18 cellular contexts compared by ENCODE assay signal in the genomic region with DNA sequence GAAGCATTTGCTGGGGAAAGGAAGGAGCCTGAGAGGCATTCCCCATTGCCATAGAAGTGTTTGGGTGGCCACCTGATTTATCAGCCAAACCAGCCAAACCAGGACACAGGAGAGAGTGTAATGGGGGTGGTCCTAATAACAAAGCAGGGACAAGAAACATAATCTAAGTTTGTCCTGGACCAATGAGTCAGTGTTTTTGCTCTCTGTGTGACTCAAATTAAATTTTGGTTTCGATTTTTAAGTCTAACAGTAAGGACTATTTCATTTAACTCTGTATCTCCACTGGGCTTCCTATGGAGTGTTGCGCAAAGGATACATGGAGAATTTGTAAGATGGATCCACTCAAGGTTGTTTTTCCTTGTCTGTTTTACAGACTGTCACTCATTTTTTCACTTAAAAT. TPM values are rescaled to one million over a fixed set of nuclear protein-coding genes. Genes with fewer than 3 reads are reported as not detected.
DNase-seq lines count a peak whose midpoint lies in the region; ATAC-seq, FAIRE-seq and TF ChIP-seq lines count a peak whose summit lies in the region.
"Had no signal": no experiment of that assay in that cellular context is flagged by ENCODE, and none has a peak within 500 bp of the region (broad histone marks: within the 10 kb centered on the region; RNA-seq: fewer than 3 reads in every experiment).

No MANE protein-coding gene starts in this region.

- TF ChIP-seq CTCF in KMS-11 (conservative IDR thresholded peaks at IDR 0.05; ENCODE audit: low read depth, low read length) (no peak), K562 (IDR thresholded peaks at IDR 0.05 in 2 of 3, conservative IDR thresholded peaks at IDR 0.05 in 1 of 3; ENCODE audit: insufficient read depth in 2 of 3, low read depth in 1 of 3, low read length in 3 of 3) (no peak), kidney (IDR thresholded peaks at IDR 0.05; ENCODE audit: borderline replicate concordance, extremely low read depth, insufficient read depth) (no peak)

- H3K79me2 ChIP-seq in KMS-11 (ENCODE audit: insufficient read depth, low read depth), result no peaks in the 10 kb centered on the region
- H3K79me2 ChIP-seq in K562 (ENCODE audit: control insufficient read depth, insufficient read depth, low read length), result no peaks in the 10 kb centered on the region

- TF ChIP-seq POLR2A in K562 (conservative IDR thresholded peaks at IDR 0.05), result no peak

- in situ Hi-C loops in K562 (cut with MboI), result loop anchor here (25.0 kb wide), 1 partner anchor 148 kb away; no protein-coding TSS in a partner anchor

- H3K4me2 ChIP-seq in KMS-11 (0 out of 2 replicates have a peak overlapping the region, but pooled peaks have one; percentile 30), K562 (ENCODE audit: insufficient read depth, low read length) (no peak overlapping the region)

- no peak for TF ChIP-seq RAD21 in K562 (CRISPR knock-in tag; conservative IDR thresholded peaks at IDR 0.05 in 1 of 2, IDR thresholded peaks at IDR 0.05 in 1 of 2)

- H4K20me1 ChIP-seq in KMS-11 (ENCODE audit: insufficient read depth) (no peaks in the 10 kb centered on the region), K562 (replicated peaks; ENCODE audit: control insufficient read depth, insufficient read depth, low read length) (no peaks in the 10 kb centered on the region)

- BruUV-seq in K562 (replicated peaks; lab: Mats Ljungman, UMichigan), result no TSS peak

- POLR2A ChIA-PET in K562 (lab: Yijun Ruan, JAX), result no interaction called here

- no peaks in the 10 kb centered on the region for H3K27me3 ChIP-seq in KMS-11 (ENCODE audit: insufficient read depth, low read depth)
- no peaks in the 10 kb centered on the region for H3K27me3 ChIP-seq in K562 (ENCODE audit: control insufficient read depth in 2 of 2, insufficient read depth in 2 of 2, low read length in 2 of 2)

- H3K9me3 ChIP-seq in K562 (replicated peaks; ENCODE audit: control insufficient read depth, insufficient read depth, low read depth, low read length) (no peaks in the 10 kb centered on the region), kidney (ENCODE audit: control insufficient read depth in 1 of 2, low read length in 2 of 2) (no peaks in the 10 kb centered on the region)

- ATAC-seq in K562, result no peak
- ATAC-seq in HG02973 (IDR thresholded peaks at IDR 0.05; ENCODE audit: unreplicated experiment), result no peak

- H2AFZ ChIP-seq in KMS-11 (ENCODE audit: low read depth) (peak overlapping the region; percentile 54; the same call in 1 of the 2 replicates), K562 (ENCODE audit: low read depth, low read length) (no peak overlapping the region)

- DNase-seq in EL, result peak; percentile 26
- no peak for DNase-seq in K562 (ENCODE audit: extremely low read depth in 1 of 4, low spot score in 3 of 4)
- peak; percentile 26 for DNase-seq in iris pigment epithelial cell (ENCODE audit: low read depth)
- DNase-seq in glomerular visceral epithelial cell (ENCODE audit: extremely low spot score), result no peak
- DNase-seq in kidney, result no peak
- no peak for DNase-seq in amniotic stem cell (lab: John Stamatoyannopoulos, UW)
- DNase-seq: activated CD4-positive, CD25-positive, alpha-beta regulatory T cell treated with anti-CD3 and anti-CD28 coated beads, Interleukin-2, amount 50 U/mL, for 72 hours; CD4-positive, alpha-beta T cell; central memory CD4-positive, alpha-beta T cell; DMS53; endodermal cell; foreskin melanocyte; NCI-H1417 treated with DMSO at 0.1 percent for 48 hours; NCI-H2171 treated with DMSO at 0.1 percent for 48 hours; T-helper 9 cell had no signal

- H3K9ac ChIP-seq in KMS-11 (no peak overlapping the region), K562 (ENCODE audit: insufficient read depth in 1 of 2, low read depth in 2 of 2, low read length in 2 of 2) (no peak overlapping the region), kidney (ENCODE audit: low read length in 2 of 2) (no peak overlapping the region)

- H3K4me1 ChIP-seq in KMS-11 (ENCODE audit: low read depth, poor library complexity, severe bottlenecking) (no peaks in the 10 kb centered on the region), K562 (replicated peaks in 1 of 2; ENCODE audit: control insufficient read depth in 2 of 2, insufficient read depth in 2 of 2, low read length in 2 of 2) (no peaks in the 10 kb centered on the region; a peak in 1 of 5 replicates), kidney (ENCODE audit: control insufficient read depth in 1 of 2, insufficient read depth in 1 of 2, low read depth in 1 of 2, low read length in 2 of 2) (no peaks in the 10 kb centered on the region)

- 50% methylated on average over 2 of the region's 2 CpGs for WGBS in K562 (ENCODE audit: insufficient coverage, low coverage, missing lambda C conversion rate)

- H3K27ac ChIP-seq in KMS-11 (no peak overlapping the region), K562 (ENCODE audit: extremely low read depth, low read depth, low read length) (no peak overlapping the region), kidney (ENCODE audit: low read depth in 2 of 2, low read length in 2 of 2) (no peak overlapping the region)

- no peak for TF ChIP-seq EP300 in K562 (IDR thresholded peaks at IDR 0.05; ENCODE audit: low read length)

- no peak for FAIRE-seq in K562 (lab: Jason Lieb, UNC)
- FAIRE-seq in kidney (lab: Jason Lieb, UNC), result no peak

- H3K4me3 ChIP-seq in KMS-11 (IDR thresholded peaks at IDR 0.05; ENCODE audit: insufficient read depth, low read depth, low read length) (no peak overlapping the region), K562 (no peak overlapping the region), kidney (ENCODE audit: low read length in 2 of 2) (peak overlapping the region in 1 of 2 donors; percentile 6)

- H3K9me1 ChIP-seq in K562 (ENCODE audit: control insufficient read depth, insufficient read depth, low read length), result no peaks in the 10 kb centered on the region

- CTCF ChIA-PET in K562 (lab: Yijun Ruan, JAX; ENCODE audit: low intra/inter-chr PET ratio), result no interaction called here

- intact Hi-C loops in K562 (cut with micrococcal nuclease) (no loop called here), kidney (cut with DNase I) (no loop called here)

- H3K36me3 ChIP-seq in KMS-11 (ENCODE audit: insufficient read depth), result no peaks in the 10 kb centered on the region
- H3K36me3 ChIP-seq in K562 (ENCODE audit: control insufficient read depth, insufficient read depth, low read length), result no peaks in the 10 kb centered on the region
- H3K36me3 ChIP-seq in kidney (ENCODE audit: control insufficient read depth in 1 of 2, insufficient read depth in 2 of 2, low read length in 2 of 2), result no peaks in the 10 kb centered on the region

TF ChIP-seq in K562, 482 proteins besides CTCF, POLR2A, EP300 and RAD21:
- TF ChIP-seq NR3C1 (CRISPR knock-in tag; IDR thresholded peaks at IDR 0.05) (no peak), CEBPB (tag; IDR thresholded peaks at IDR 0.05) (peak; percentile 44), KLF16 (IDR thresholded peaks at IDR 0.05) (no peak), CEBPG (CRISPR knock-in tag; IDR thresholded peaks at IDR 0.05) (no peak), CEBPG (tag; conservative IDR thresholded peaks at IDR 0.05 in 1 of 2, IDR thresholded peaks at IDR 0.05 in 1 of 2) (0 out of 4 replicates have a peak, but pooled peaks of 1 of the 2 experiments have one; percentile 9)

RNA-seq across cellular contexts. Expression of gene TRPC4, which starts 19.5 kb away (rescaled TPM):
- not detected in 2 replicates for total RNA-seq in K562 (2011; cell fraction: chromatin; rRNA removed; ENCODE audit: low replicate concordance)
- total RNA-seq in K562 (2011; cell fraction: nucleolus; rRNA removed), result 0.13 TPM in 1 of 2 replicates, not detected in the other
- total RNA-seq in K562 (2011; cell fraction: nucleoplasm; rRNA removed), result not detected in 2 replicates
- total RNA-seq in K562 (2014; rRNA removed) (not detected in 2 replicates), K562 (2014; rRNA removed; fragmentation: Illumina TruSeq; extraction: Trizol) (not detected in 2 replicates), K562 (2015; rRNA removed; fragmentation: Illumina TruSeq; extraction: Trizol) (0.04 TPM in 1 of 2 replicates, not detected in the other), K562 (2021) (not detected in 2 replicates), kidney (2.9 TPM)
- polyA plus RNA-seq in K562 (2011; rRNA removed) (not detected in 2 replicates), K562 (2014; fragmentation: Illumina TruSeq; extraction: Trizol) (not detected in 2 replicates), K562 (2014; fragmentation: Nextera tagmentation; extraction: Ambion mirVana) (not detected), K562 (2014; rRNA removed) (0.03 TPM in 1 of 2 replicates, not detected in the other), kidney (ENCODE audit: insufficient read depth, low read depth, low replicate concordance) (0.62 TPM)
- polyA plus RNA-seq in K562 (2011; cell fraction: cytosol; rRNA removed), result not detected in 2 replicates
- polyA plus RNA-seq in K562 (2011; cell fraction: nucleus; rRNA removed), result not detected in 2 replicates
- 0.01 TPM in 1 of 2 replicates, not detected in the other for polyA plus RNA-seq in K562 (2012)
- not detected in 2 replicates for polyA minus RNA-seq in K562 (2011; rRNA and poly(A)+ RNA removed)
- polyA minus RNA-seq in K562 (2011; cell fraction: cytosol; rRNA and poly(A)+ RNA removed), result not detected in 2 replicates
- not detected in 2 replicates for polyA minus RNA-seq in K562 (2011; cell fraction: nucleus; rRNA and poly(A)+ RNA removed)
- total RNA-seq: CD4-positive, alpha-beta T cell; SK-MEL-5 had no signal

Comparison
In these comparisons a context has a peak if more than half of its experiments do, and no peak if none do; other contexts are left out.
1. DNase-seq: peak in EL (single experiment) and iris pigment epithelial cell (single experiment); none in K562 (0 of 4), glomerular visceral epithelial cell (single experiment), kidney (single experiment) and amniotic stem cell (single experiment).